Comparison of ENCODE assay signal across 1 cellular context in the genomic region with DNA sequence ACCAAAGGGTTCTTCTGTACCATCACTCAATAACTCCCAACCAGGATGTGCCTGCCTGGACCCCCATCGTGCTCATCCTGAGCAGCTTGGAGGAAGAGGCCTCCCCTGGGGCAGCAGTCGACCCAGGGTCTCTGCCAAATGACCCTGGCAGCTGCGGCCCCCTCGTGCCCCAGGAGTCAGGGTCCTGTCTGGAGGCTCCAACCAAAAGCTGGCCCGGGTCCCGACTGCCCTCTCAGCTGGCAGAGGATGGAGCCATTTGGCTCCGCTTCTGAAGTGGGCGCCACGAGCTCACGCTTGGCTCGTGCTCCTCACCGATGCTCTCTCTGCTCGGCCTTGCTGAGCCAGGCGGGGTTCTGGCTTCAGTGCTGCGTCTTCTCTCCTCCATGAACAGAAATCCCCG.
TF ChIP-seq lines count a peak whose summit lies in the region.

No MANE protein-coding gene starts in this region.

TF ChIP-seq in GM23338, 12 proteins besides CTCF, POLR2A, EP300 and RAD21 (continued from another document):
- TF ChIP-seq REST (IDR thresholded peaks at IDR 0.05; ENCODE audit: unreplicated experiment) (no peak), JUNB (IDR thresholded peaks at IDR 0.05; ENCODE audit: unreplicated experiment) (no peak)
